ENCODE assay signal across 8 cellular contexts in genomic region chr5:134177197-134178171, GRCh38. TPM values are rescaled to one million over a fixed set of nuclear protein-coding genes. Genes with fewer than 3 reads are reported as not detected.
A peak's percentile ranks its signal among the peaks of the same experiment; 100 is the strongest.
DNase-seq lines count a peak whose midpoint lies in the region; ATAC-seq and TF ChIP-seq lines count a peak whose summit lies in the region.

No MANE protein-coding gene starts in this region.

- H3K4me3 Mint-ChIP-seq in activated T-helper 17 cell treated with anti-CD3 and anti-CD28 coated beads, Interleukin-2, amount 50 U/mL, for 72 hours = peak overlapping the region; percentile 97

- H3K4me1 ChIP-seq in foreskin keratinocyte (peaks cover 17% of the 10 kb centered on the region), neuron (ENCODE audit: insufficient read depth, low read length) (peaks cover 23% of the 10 kb centered on the region)

- peaks cover 38% of the 10 kb centered on the region for H3K36me3 Mint-ChIP-seq in activated T-helper 17 cell treated with anti-CD3 and anti-CD28 coated beads, Interleukin-2, amount 50 U/mL, for 72 hours (ENCODE audit: low read depth)

- no peaks in the 10 kb centered on the region for H3K9me3 ChIP-seq in neuron (ENCODE audit: low read length)

- peak overlapping the region; percentile 98 for H3K27ac Mint-ChIP-seq in activated T-helper 17 cell treated with anti-CD3 and anti-CD28 coated beads, Interleukin-2, amount 50 U/mL, for 72 hours

- peak; percentile 56 for ATAC-seq in activated T-helper 17 cell treated with anti-CD3 and anti-CD28 coated beads, Interleukin-2, amount 50 U/mL, for 72 hours (replicated peaks)
- ATAC-seq in foreskin keratinocyte = peak; percentile 55
- no peak for ATAC-seq in HG02642 (IDR thresholded peaks at IDR 0.05; ENCODE audit: poor library complexity, unreplicated experiment)

- H3K27ac ChIP-seq in foreskin keratinocyte = peak overlapping the region; percentile 99

- H3K36me3 ChIP-seq in neuron (ENCODE audit: insufficient read depth, low read length) = peaks cover 10% of the 10 kb centered on the region

- DNase-seq in NCI-H524 (lab: John Stamatoyannopoulos, UW) (peak; percentile 44 to 68), NCI-H524 treated with DMSO at 0.1 percent for 48 hours (lab: John Stamatoyannopoulos, UW) (no peak), HFF-Myc (ENCODE audit: extremely low read depth, low read depth) (peak; percentile 45), NCI-H2196 treated with DMSO at 0.1 percent for 48 hours (lab: John Stamatoyannopoulos, UW; ENCODE audit: unreplicated experiment) (peak; percentile 76), foreskin keratinocyte (peak; percentile 55 to 79)

- no peaks in the 10 kb centered on the region for H3K27me3 Mint-ChIP-seq in activated T-helper 17 cell treated with anti-CD3 and anti-CD28 coated beads, Interleukin-2, amount 50 U/mL, for 72 hours

- TF ChIP-seq CTCF in HFF-Myc (IDR thresholded peaks at IDR 0.05; ENCODE audit: low read depth, low read length, missing control alignments) (no peak), foreskin keratinocyte (conservative IDR thresholded peaks at IDR 0.05) (peak; percentile 17)

- H3K27me3 ChIP-seq in foreskin keratinocyte (no peaks in the 10 kb centered on the region), neuron (ENCODE audit: insufficient read depth, low read length) (no peaks in the 10 kb centered on the region)

- H2AFZ ChIP-seq in neuron (ENCODE audit: low read depth, low read length) = peak overlapping the region; percentile 78

- H3K4me1 Mint-ChIP-seq in activated T-helper 17 cell treated with anti-CD3 and anti-CD28 coated beads, Interleukin-2, amount 50 U/mL, for 72 hours = peaks cover 11% of the 10 kb centered on the region

- H3K9me3 Mint-ChIP-seq in activated T-helper 17 cell treated with anti-CD3 and anti-CD28 coated beads, Interleukin-2, amount 50 U/mL, for 72 hours = no peaks in the 10 kb centered on the region

- H3K4me3 ChIP-seq in HFF-Myc (replicated peaks; ENCODE audit: low read depth, low read length) = peak overlapping the region; percentile 97
- peak overlapping the region; percentile 88 for H3K4me3 ChIP-seq in neuron (ENCODE audit: low read length)

RNA-seq across cellular contexts. Expression of gene SKP1, which starts 0.7 kb away (rescaled TPM):
- total RNA-seq in activated T-helper 17 cell treated with anti-CD3 and anti-CD28 coated beads, Interleukin-2, amount 50 U/mL, for 72 hours = 100 to 1,000 TPM; 152 to 209 TPM
- total RNA-seq in foreskin keratinocyte = 413 and 426 TPM in 2 replicates
- polyA plus RNA-seq in foreskin keratinocyte = 510 and 553 TPM in 2 replicates

RNA-seq across cellular contexts. Expression of gene PPP2CA, which starts 48.4 kb away (rescaled TPM):
- total RNA-seq in activated T-helper 17 cell treated with anti-CD3 and anti-CD28 coated beads, Interleukin-2, amount 50 U/mL, for 72 hours = 100 to 1,000 TPM; 101 to 164 TPM
- 141 and 149 TPM in 2 replicates for total RNA-seq in foreskin keratinocyte
- polyA plus RNA-seq in foreskin keratinocyte = 89.8 and 114 TPM in 2 replicates
